1 cellular context compared by ENCODE assay signal in genomic region chr5:175796536-175797499, GRCh38.
TF ChIP-seq lines count a peak whose summit lies in the region.

No MANE protein-coding gene starts in this region.

TF ChIP-seq in K562, 482 proteins besides CTCF, POLR2A, EP300 and RAD21 (continued from another document and continues in another):
- TF ChIP-seq, protein P1, sequence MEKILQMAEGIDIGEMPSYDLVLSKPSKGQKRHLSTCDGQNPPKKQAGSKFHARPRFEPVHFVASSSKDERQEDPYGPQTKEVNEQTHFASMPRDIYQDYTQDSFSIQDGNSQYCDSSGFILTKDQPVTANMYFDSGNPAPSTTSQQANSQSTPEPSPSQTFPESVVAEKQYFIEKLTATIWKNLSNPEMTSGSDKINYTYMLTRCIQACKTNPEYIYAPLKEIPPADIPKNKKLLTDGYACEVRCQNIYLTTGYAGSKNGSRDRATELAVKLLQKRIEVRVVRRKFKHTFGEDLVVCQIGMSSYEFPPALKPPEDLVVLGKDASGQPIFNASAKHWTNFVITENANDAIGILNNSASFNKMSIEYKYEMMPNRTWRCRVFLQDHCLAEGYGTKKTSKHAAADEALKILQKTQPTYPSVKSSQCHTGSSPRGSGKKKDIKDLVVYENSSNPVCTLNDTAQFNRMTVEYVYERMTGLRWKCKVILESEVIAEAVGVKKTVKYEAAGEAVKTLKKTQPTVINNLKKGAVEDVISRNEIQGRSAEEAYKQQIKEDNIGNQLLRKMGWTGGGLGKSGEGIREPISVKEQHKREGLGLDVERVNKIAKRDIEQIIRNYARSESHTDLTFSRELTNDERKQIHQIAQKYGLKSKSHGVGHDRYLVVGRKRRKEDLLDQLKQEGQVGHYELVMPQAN (IDR thresholded peaks at IDR 0.05; ENCODE audit: borderline replicate concordance) = peak; percentile 73; the same call in 1 of the 2 replicates
- TF ChIP-seq SETDB1 (IDR thresholded peaks at IDR 0.05; ENCODE audit: low read length) (no peak), MYBL2 (IDR thresholded peaks at IDR 0.05; ENCODE audit: low read depth) (no peak), MYBL2 (CRISPR knock-in tag; IDR thresholded peaks at IDR 0.05; ENCODE audit: borderline replicate concordance) (no peak), ETV5 (CRISPR knock-in tag; IDR thresholded peaks at IDR 0.05; ENCODE audit: low read depth) (peak; percentile 94), ZBED1 (IDR thresholded peaks at IDR 0.05) (no peak), POLR3G (IDR thresholded peaks at IDR 0.05; ENCODE audit: extremely low read depth, insufficient read length, insufficient replicate concordance) (no peak), SRSF1 (IDR thresholded peaks at IDR 0.05; ENCODE audit: low read depth, low read length) (no peak), VEZF1 (CRISPR knock-in tag; IDR thresholded peaks at IDR 0.05) (peak; percentile 69), ZC3H11A (IDR thresholded peaks at IDR 0.05; ENCODE audit: low read depth, low read length) (0 out of 2 replicates have a peak, but pooled peaks have one; percentile 36), ZSCAN32 (CRISPR knock-in tag; IDR thresholded peaks at IDR 0.05) (no peak), ZNF174 (CRISPR knock-in tag; IDR thresholded peaks at IDR 0.05) (no peak), HSF4 (CRISPR knock-in tag; IDR thresholded peaks at IDR 0.05; ENCODE audit: borderline replicate concordance) (no peak), DIDO1 (tag; IDR thresholded peaks at IDR 0.05; ENCODE audit: low read depth) (no peak), ZNF639 (CRISPR knock-in tag; conservative IDR thresholded peaks at IDR 0.05 in 1 of 2, IDR thresholded peaks at IDR 0.05 in 1 of 2) (peak; percentile 88 to 98), ZNF12 (CRISPR knock-in tag; IDR thresholded peaks at IDR 0.05) (peak; percentile 91), SAFB2 (IDR thresholded peaks at IDR 0.05; ENCODE audit: borderline replicate concordance, low read depth, low read length, severe bottlenecking) (no peak), MECOM (CRISPR knock-in tag; IDR thresholded peaks at IDR 0.05) (peak; percentile 85), E2F6 (IDR thresholded peaks at IDR 0.05; ENCODE audit: borderline replicate concordance in 1 of 2, extremely low read depth in 1 of 2, insufficient read depth in 1 of 2, insufficient read length in 1 of 2, low read depth in 1 of 2, low read length in 1 of 2, poor library complexity in 1 of 2, severe bottlenecking in 1 of 2) (peak in 1 of 2 experiments; percentile 34), CHCHD3 (CRISPR knock-in tag; IDR thresholded peaks at IDR 0.05) (no peak), MAFG (tag; conservative IDR thresholded peaks at IDR 0.05) (no peak), PRPF4 (IDR thresholded peaks at IDR 0.05; ENCODE audit: insufficient read depth, low read depth, low read length, poor library complexity, severe bottlenecking) (no peak), STAT5A (IDR thresholded peaks at IDR 0.05; ENCODE audit: borderline replicate concordance, low read length) (no peak), NCOA6 (IDR thresholded peaks at IDR 0.05) (peak; percentile 99), ZBTB7A (IDR thresholded peaks at IDR 0.05; ENCODE audit: borderline replicate concordance, control insufficient read depth, low read depth, low read length) (peak; percentile 71; the same call in 1 of the 2 replicates), ZC3H8 (IDR thresholded peaks at IDR 0.05) (no peak), TEAD4 (IDR thresholded peaks at IDR 0.05; ENCODE audit: low read length) (no peak), TEAD4 (CRISPR knock-in tag; IDR thresholded peaks at IDR 0.05; ENCODE audit: borderline replicate concordance) (peak; percentile 96), GTF2A2 (tag; IDR thresholded peaks at IDR 0.05) (no peak), MTA3 (IDR thresholded peaks at IDR 0.05; ENCODE audit: borderline replicate concordance) (no peak), POLR2AphosphoS2 (IDR thresholded peaks at IDR 0.05; ENCODE audit: low read length) (no peak), MXI1 (IDR thresholded peaks at IDR 0.05; ENCODE audit: low read depth, low read length) (peak; percentile 75), LEF1 (IDR thresholded peaks at IDR 0.05) (no peak), ZNF511 (CRISPR knock-in tag; IDR thresholded peaks at IDR 0.05) (peak; percentile 100), FIP1L1 (IDR thresholded peaks at IDR 0.05; ENCODE audit: low read depth, low read length, poor library complexity, severe bottlenecking) (peak; percentile 86), JUN (IDR thresholded peaks at IDR 0.05; ENCODE audit: borderline replicate concordance, low read depth, low read length) (no peak), JUN (CRISPR knock-in tag; IDR thresholded peaks at IDR 0.05; ENCODE audit: borderline replicate concordance) (peak; percentile 97), FOXO4 (CRISPR knock-in tag; IDR thresholded peaks at IDR 0.05) (no peak), HDAC2 (IDR thresholded peaks at IDR 0.05) (peak; percentile 86; the same call in 1 of the 2 replicates), ETV6 (IDR thresholded peaks at IDR 0.05; ENCODE audit: borderline replicate concordance in 1 of 2, low read depth in 2 of 2, low read length in 1 of 2) (no peak), ETV6 (CRISPR knock-in tag; IDR thresholded peaks at IDR 0.05; ENCODE audit: borderline replicate concordance) (peak; percentile 98), CXXC5 (CRISPR knock-in tag; IDR thresholded peaks at IDR 0.05) (peak; percentile 95), XRCC5 (IDR thresholded peaks at IDR 0.05; ENCODE audit: low read depth, low read length) (peak; percentile 68; the same call in 1 of the 2 replicates), ZNF23 (CRISPR knock-in tag; IDR thresholded peaks at IDR 0.05) (no peak)
- TF ChIP-seq, protein P2, sequence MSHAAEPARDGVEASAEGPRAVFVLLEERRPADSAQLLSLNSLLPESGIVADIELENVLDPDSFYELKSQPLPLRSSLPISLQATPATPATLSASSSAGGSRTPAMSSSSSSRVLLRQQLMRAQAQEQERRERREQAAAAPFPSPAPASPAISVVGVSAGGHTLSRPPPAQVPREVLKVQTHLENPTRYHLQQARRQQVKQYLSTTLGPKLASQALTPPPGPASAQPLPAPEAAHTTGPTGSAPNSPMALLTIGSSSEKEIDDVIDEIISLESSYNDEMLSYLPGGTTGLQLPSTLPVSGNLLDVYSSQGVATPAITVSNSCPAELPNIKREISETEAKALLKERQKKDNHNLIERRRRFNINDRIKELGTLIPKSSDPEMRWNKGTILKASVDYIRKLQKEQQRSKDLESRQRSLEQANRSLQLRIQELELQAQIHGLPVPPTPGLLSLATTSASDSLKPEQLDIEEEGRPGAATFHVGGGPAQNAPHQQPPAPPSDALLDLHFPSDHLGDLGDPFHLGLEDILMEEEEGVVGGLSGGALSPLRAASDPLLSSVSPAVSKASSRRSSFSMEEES (CRISPR knock-in tag; IDR thresholded peaks at IDR 0.05) = no peak
- TF ChIP-seq, protein P3, sequence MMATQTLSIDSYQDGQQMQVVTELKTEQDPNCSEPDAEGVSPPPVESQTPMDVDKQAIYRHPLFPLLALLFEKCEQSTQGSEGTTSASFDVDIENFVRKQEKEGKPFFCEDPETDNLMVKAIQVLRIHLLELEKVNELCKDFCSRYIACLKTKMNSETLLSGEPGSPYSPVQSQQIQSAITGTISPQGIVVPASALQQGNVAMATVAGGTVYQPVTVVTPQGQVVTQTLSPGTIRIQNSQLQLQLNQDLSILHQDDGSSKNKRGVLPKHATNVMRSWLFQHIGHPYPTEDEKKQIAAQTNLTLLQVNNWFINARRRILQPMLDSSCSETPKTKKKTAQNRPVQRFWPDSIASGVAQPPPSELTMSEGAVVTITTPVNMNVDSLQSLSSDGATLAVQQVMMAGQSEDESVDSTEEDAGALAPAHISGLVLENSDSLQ (IDR thresholded peaks at IDR 0.05) = no peak
- TF ChIP-seq, protein P4, sequence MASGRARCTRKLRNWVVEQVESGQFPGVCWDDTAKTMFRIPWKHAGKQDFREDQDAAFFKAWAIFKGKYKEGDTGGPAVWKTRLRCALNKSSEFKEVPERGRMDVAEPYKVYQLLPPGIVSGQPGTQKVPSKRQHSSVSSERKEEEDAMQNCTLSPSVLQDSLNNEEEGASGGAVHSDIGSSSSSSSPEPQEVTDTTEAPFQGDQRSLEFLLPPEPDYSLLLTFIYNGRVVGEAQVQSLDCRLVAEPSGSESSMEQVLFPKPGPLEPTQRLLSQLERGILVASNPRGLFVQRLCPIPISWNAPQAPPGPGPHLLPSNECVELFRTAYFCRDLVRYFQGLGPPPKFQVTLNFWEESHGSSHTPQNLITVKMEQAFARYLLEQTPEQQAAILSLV (tag; IDR thresholded peaks at IDR 0.05) = no peak
- TF ChIP-seq, protein P5, sequence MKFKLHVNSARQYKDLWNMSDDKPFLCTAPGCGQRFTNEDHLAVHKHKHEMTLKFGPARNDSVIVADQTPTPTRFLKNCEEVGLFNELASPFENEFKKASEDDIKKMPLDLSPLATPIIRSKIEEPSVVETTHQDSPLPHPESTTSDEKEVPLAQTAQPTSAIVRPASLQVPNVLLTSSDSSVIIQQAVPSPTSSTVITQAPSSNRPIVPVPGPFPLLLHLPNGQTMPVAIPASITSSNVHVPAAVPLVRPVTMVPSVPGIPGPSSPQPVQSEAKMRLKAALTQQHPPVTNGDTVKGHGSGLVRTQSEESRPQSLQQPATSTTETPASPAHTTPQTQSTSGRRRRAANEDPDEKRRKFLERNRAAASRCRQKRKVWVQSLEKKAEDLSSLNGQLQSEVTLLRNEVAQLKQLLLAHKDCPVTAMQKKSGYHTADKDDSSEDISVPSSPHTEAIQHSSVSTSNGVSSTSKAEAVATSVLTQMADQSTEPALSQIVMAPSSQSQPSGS (CRISPR knock-in tag; IDR thresholded peaks at IDR 0.05) = peak; percentile 84
- TF ChIP-seq, protein P6, sequence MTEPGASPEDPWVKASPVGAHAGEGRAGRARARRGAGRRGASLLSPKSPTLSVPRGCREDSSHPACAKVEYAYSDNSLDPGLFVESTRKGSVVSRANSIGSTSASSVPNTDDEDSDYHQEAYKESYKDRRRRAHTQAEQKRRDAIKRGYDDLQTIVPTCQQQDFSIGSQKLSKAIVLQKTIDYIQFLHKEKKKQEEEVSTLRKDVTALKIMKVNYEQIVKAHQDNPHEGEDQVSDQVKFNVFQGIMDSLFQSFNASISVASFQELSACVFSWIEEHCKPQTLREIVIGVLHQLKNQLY (CRISPR knock-in tag; conservative IDR thresholded peaks at IDR 0.05) = peak in 1 of 2 experiments; percentile 99; a peak in 2 of 4 replicates
